Comparison of ENCODE assay signal across 10 cellular contexts in genomic region chr6:106591111-106591825, GRCh38.
DNase-seq lines count a peak whose midpoint lies in the region; ATAC-seq lines count a peak whose summit lies in the region.
"Had no signal": no experiment of that assay in that cellular context is flagged by ENCODE, and none has a peak within 500 bp of the region (broad histone marks: within the 10 kb centered on the region; RNA-seq: fewer than 3 reads in every experiment).

No MANE protein-coding gene starts in this region.

- H3K27ac Mint-ChIP-seq in activated naive CD8-positive, alpha-beta T cell treated with anti-CD3 and anti-CD28 coated beads, Interleukin-2, amount 50 U/mL, for 24 hours, result no peak overlapping the region

- no peaks in the 10 kb centered on the region for H3K27me3 Mint-ChIP-seq in activated naive CD8-positive, alpha-beta T cell treated with anti-CD3 and anti-CD28 coated beads, Interleukin-2, amount 50 U/mL, for 24 hours

- in situ Hi-C loops in ACHN (cut with HindIII; ENCODE audit: low pct_ligation_motif_present, low pct_unique_long_range_greater_than_20kb, low sequenced_read_pairs), result no loop called here

- no peak for ATAC-seq in activated naive CD8-positive, alpha-beta T cell treated with anti-CD3 and anti-CD28 coated beads, Interleukin-2, amount 50 U/mL, for 24 hours

- H3K36me3 Mint-ChIP-seq in activated naive CD8-positive, alpha-beta T cell treated with anti-CD3 and anti-CD28 coated beads, Interleukin-2, amount 50 U/mL, for 24 hours (ENCODE audit: low read depth), result peaks cover 8% of the 10 kb centered on the region

- H3K9me3 Mint-ChIP-seq in activated naive CD8-positive, alpha-beta T cell treated with anti-CD3 and anti-CD28 coated beads, Interleukin-2, amount 50 U/mL, for 24 hours, result no peaks in the 10 kb centered on the region

- H3K4me3 Mint-ChIP-seq in activated naive CD8-positive, alpha-beta T cell treated with anti-CD3 and anti-CD28 coated beads, Interleukin-2, amount 50 U/mL, for 24 hours, result no peak overlapping the region

- no peaks in the 10 kb centered on the region for H3K4me1 Mint-ChIP-seq in activated naive CD8-positive, alpha-beta T cell treated with anti-CD3 and anti-CD28 coated beads, Interleukin-2, amount 50 U/mL, for 24 hours

- peak; percentile 84 for DNase-seq in ACHN
- peak; percentile 87 for DNase-seq in HS-5 (ENCODE audit: low read depth)
- peak; percentile 90 for DNase-seq in astrocyte of the hippocampus (ENCODE audit: low read depth, low spot score)
- peak; percentile 65 for DNase-seq in islet precursor cell
- DNase-seq in activated CD4-positive, alpha-beta T cell treated with anti-CD3 and anti-CD28 coated beads for 4 hours, result no peak
- DNase-seq in activated naive CD8-positive, alpha-beta T cell treated with anti-CD3 and anti-CD28 coated beads, Interleukin-2, amount 50 U/mL, for 24 hours, result no peak
- DNase-seq in NCI-H146 treated with DMSO at 0.1 percent for 48 hours (lab: John Stamatoyannopoulos, UW; ENCODE audit: unreplicated experiment), result no peak
- DNase-seq in SHP77 (lab: John Stamatoyannopoulos, UW), result no peak
- DNase-seq: GF-D8, NCI-H2107 had no signal

Comparison
In these comparisons a context has a peak if more than half of its experiments do, and no peak if none do; other contexts are left out.
1. DNase-seq: peak in ACHN (single experiment), HS-5 (single experiment), astrocyte of the hippocampus (single experiment) and islet precursor cell (single experiment); none in activated CD4-positive, alpha-beta T cell treated with anti-CD3 and anti-CD28 coated beads for 4 hours (0 of 2), activated naive CD8-positive, alpha-beta T cell treated with anti-CD3 and anti-CD28 coated beads, Interleukin-2, amount 50 U/mL, for 24 hours (single experiment), NCI-H146 treated with DMSO at 0.1 percent for 48 hours (single experiment) and SHP77 (0 of 2).